In the genomic region with DNA sequence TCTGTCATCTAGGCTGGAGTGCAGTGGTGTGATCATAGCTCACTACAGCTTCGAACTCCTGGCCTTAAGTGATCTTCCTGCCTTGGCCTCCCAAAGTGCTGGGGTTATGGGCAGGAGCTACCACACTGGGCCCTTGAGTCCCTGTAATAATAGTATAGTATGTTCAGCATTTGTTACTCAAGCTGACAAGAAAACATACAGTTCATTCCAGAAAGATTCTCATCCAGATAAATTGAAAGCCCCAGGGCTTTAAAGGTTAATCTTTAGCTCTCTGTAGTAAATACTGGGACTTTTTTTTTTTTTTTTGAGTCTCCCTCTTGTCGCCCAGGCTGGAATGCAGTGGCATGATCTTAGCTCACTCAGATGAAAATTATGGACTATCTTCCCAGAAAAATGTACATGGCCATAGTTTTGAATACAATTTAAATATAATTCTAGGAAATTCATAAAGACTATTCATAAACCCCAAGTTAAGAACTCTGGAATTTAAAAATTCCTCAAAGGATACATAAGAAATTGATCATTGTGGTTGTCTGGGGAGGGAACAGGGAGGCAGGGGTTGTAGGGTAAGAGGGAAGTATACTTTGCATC, we compare ENCODE assay signal across 1 cellular context.
TF ChIP-seq lines count a peak whose summit lies in the region.

No MANE protein-coding gene starts in this region.

TF ChIP-seq in HepG2, 621 proteins besides CTCF, POLR2A, EP300 and RAD21 (continues in another document):
- TF ChIP-seq ZFX (CRISPR knock-in tag; IDR thresholded peaks at IDR 0.05; ENCODE audit: low read depth) (peak; percentile 35; the same call in 1 of the 2 replicates), TARDBP (CRISPR knock-in tag; IDR thresholded peaks at IDR 0.05) (0 out of 2 replicates have a peak, but pooled peaks have one; percentile 34), ZNF33A (CRISPR knock-in tag; IDR thresholded peaks at IDR 0.05; ENCODE audit: borderline replicate concordance) (peak; percentile 68; the same call in 1 of the 2 replicates), SALL1 (CRISPR knock-in tag; IDR thresholded peaks at IDR 0.05) (peak; percentile 27; the same call in 1 of the 2 replicates), NCOA5 (CRISPR knock-in tag; IDR thresholded peaks at IDR 0.05) (no peak), ZNF101 (CRISPR knock-in tag; IDR thresholded peaks at IDR 0.05; ENCODE audit: borderline replicate concordance, low read depth) (no peak), YEATS2 (CRISPR knock-in tag; IDR thresholded peaks at IDR 0.05; ENCODE audit: borderline replicate concordance) (no peak), TEAD3 (CRISPR knock-in tag; optimal IDR thresholded peaks at IDR 0.05; ENCODE audit: borderline replicate concordance) (peak; percentile 89), SAP130 (CRISPR knock-in tag; IDR thresholded peaks at IDR 0.05; ENCODE audit: low read depth) (peak; percentile 56), SMARCE1 (IDR thresholded peaks at IDR 0.05; ENCODE audit: borderline replicate concordance) (no peak), ZNF17 (CRISPR knock-in tag; IDR thresholded peaks at IDR 0.05) (no peak), ZNF644 (CRISPR knock-in tag; IDR thresholded peaks at IDR 0.05; ENCODE audit: low read depth) (no peak), FOXM1 (CRISPR knock-in tag; IDR thresholded peaks at IDR 0.05) (no peak), HDAC1 (CRISPR knock-in tag; IDR thresholded peaks at IDR 0.05) (peak; percentile 22; the same call in 1 of the 2 replicates), ZSCAN12 (CRISPR knock-in tag; IDR thresholded peaks at IDR 0.05) (no peak), KLF9 (CRISPR knock-in tag; IDR thresholded peaks at IDR 0.05; ENCODE audit: low read depth) (no peak), SOX13 (IDR thresholded peaks at IDR 0.05) (no peak), SOX13 (CRISPR knock-in tag; conservative IDR thresholded peaks at IDR 0.05 in 1 of 2, IDR thresholded peaks at IDR 0.05 in 1 of 2) (peak in 1 of 2 experiments; percentile 40; a peak in 1 of 4 replicates), ZNF577 (CRISPR knock-in tag; IDR thresholded peaks at IDR 0.05; ENCODE audit: borderline replicate concordance, low read depth) (no peak), CEBPG (CRISPR knock-in tag; IDR thresholded peaks at IDR 0.05) (peak; percentile 32), ZNF816 (CRISPR knock-in tag; IDR thresholded peaks at IDR 0.05; ENCODE audit: borderline replicate concordance) (peak; percentile 53; the same call in 1 of the 2 replicates), ZSCAN20 (CRISPR knock-in tag; IDR thresholded peaks at IDR 0.05; ENCODE audit: borderline replicate concordance) (no peak), KAT8 (CRISPR knock-in tag; IDR thresholded peaks at IDR 0.05) (peak; percentile 45), DNMT1 (CRISPR knock-in tag; IDR thresholded peaks at IDR 0.05) (no peak), ZNF292 (CRISPR knock-in tag; IDR thresholded peaks at IDR 0.05; ENCODE audit: borderline replicate concordance, low read depth) (no peak), NR2F6 (IDR thresholded peaks at IDR 0.05) (peak; percentile 53; the same call in 1 of the 2 replicates), NR2F6 (CRISPR knock-in tag; IDR thresholded peaks at IDR 0.05) (peak; percentile 52), CREB1 (IDR thresholded peaks at IDR 0.05) (no peak), CREB1 (CRISPR knock-in tag; IDR thresholded peaks at IDR 0.05) (peak; percentile 70; the same call in 1 of the 2 replicates)
- TF ChIP-seq, protein P1, sequence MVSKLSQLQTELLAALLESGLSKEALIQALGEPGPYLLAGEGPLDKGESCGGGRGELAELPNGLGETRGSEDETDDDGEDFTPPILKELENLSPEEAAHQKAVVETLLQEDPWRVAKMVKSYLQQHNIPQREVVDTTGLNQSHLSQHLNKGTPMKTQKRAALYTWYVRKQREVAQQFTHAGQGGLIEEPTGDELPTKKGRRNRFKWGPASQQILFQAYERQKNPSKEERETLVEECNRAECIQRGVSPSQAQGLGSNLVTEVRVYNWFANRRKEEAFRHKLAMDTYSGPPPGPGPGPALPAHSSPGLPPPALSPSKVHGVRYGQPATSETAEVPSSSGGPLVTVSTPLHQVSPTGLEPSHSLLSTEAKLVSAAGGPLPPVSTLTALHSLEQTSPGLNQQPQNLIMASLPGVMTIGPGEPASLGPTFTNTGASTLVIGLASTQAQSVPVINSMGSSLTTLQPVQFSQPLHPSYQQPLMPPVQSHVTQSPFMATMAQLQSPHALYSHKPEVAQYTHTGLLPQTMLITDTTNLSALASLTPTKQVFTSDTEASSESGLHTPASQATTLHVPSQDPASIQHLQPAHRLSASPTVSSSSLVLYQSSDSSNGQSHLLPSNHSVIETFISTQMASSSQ (IDR thresholded peaks at IDR 0.05; ENCODE audit: low read depth) = peak; percentile 71
- TF ChIP-seq, protein P1 (CRISPR knock-in tag; IDR thresholded peaks at IDR 0.05; ENCODE audit: borderline replicate concordance) = peak; percentile 73; the same call in 1 of the 2 replicates
- TF ChIP-seq, protein P2, sequence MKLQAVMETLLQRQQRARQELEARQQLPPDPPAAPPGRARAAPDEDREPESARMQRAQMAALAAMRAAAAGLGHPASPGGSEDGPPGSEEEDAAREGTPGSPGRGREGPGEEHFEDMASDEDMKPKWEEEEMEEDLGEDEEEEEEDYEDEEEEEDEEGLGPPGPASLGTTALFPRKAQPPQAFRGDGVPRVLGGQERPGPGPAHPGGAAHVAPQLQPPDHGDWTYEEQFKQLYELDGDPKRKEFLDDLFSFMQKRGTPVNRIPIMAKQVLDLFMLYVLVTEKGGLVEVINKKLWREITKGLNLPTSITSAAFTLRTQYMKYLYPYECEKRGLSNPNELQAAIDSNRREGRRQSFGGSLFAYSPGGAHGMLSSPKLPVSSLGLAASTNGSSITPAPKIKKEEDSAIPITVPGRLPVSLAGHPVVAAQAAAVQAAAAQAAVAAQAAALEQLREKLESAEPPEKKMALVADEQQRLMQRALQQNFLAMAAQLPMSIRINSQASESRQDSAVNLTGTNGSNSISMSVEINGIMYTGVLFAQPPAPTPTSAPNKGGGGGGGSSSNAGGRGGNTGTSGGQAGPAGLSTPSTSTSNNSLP (IDR thresholded peaks at IDR 0.05; ENCODE audit: low read depth, low read length) = peak; percentile 71; the same call in 1 of the 2 replicates
- TF ChIP-seq, protein P3, sequence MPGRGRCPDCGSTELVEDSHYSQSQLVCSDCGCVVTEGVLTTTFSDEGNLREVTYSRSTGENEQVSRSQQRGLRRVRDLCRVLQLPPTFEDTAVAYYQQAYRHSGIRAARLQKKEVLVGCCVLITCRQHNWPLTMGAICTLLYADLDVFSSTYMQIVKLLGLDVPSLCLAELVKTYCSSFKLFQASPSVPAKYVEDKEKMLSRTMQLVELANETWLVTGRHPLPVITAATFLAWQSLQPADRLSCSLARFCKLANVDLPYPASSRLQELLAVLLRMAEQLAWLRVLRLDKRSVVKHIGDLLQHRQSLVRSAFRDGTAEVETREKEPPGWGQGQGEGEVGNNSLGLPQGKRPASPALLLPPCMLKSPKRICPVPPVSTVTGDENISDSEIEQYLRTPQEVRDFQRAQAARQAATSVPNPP (CRISPR knock-in tag; IDR thresholded peaks at IDR 0.05) = no peak
- TF ChIP-seq, protein P4, sequence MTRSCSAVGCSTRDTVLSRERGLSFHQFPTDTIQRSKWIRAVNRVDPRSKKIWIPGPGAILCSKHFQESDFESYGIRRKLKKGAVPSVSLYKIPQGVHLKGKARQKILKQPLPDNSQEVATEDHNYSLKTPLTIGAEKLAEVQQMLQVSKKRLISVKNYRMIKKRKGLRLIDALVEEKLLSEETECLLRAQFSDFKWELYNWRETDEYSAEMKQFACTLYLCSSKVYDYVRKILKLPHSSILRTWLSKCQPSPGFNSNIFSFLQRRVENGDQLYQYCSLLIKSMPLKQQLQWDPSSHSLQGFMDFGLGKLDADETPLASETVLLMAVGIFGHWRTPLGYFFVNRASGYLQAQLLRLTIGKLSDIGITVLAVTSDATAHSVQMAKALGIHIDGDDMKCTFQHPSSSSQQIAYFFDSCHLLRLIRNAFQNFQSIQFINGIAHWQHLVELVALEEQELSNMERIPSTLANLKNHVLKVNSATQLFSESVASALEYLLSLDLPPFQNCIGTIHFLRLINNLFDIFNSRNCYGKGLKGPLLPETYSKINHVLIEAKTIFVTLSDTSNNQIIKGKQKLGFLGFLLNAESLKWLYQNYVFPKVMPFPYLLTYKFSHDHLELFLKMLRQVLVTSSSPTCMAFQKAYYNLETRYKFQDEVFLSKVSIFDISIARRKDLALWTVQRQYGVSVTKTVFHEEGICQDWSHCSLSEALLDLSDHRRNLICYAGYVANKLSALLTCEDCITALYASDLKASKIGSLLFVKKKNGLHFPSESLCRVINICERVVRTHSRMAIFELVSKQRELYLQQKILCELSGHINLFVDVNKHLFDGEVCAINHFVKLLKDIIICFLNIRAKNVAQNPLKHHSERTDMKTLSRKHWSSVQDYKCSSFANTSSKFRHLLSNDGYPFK (CRISPR knock-in tag; IDR thresholded peaks at IDR 0.05; ENCODE audit: borderline replicate concordance) = no peak
- TF ChIP-seq, protein P5, sequence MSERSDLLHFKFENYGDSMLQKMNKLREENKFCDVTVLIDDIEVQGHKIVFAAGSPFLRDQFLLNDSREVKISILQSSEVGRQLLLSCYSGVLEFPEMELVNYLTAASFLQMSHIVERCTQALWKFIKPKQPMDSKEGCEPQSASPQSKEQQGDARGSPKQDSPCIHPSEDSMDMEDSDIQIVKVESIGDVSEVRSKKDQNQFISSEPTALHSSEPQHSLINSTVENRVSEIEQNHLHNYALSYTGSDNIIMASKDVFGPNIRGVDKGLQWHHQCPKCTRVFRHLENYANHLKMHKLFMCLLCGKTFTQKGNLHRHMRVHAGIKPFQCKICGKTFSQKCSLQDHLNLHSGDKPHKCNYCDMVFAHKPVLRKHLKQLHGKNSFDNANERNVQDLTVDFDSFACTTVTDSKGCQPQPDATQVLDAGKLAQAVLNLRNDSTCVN (CRISPR knock-in tag; IDR thresholded peaks at IDR 0.05; ENCODE audit: borderline replicate concordance) = peak; percentile 62
- TF ChIP-seq, protein P6, sequence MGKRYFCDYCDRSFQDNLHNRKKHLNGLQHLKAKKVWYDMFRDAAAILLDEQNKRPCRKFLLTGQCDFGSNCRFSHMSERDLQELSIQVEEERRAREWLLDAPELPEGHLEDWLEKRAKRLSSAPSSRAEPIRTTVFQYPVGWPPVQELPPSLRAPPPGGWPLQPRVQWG (CRISPR knock-in tag; IDR thresholded peaks at IDR 0.05; ENCODE audit: borderline replicate concordance, low read depth) = no peak
- TF ChIP-seq, protein P7, sequence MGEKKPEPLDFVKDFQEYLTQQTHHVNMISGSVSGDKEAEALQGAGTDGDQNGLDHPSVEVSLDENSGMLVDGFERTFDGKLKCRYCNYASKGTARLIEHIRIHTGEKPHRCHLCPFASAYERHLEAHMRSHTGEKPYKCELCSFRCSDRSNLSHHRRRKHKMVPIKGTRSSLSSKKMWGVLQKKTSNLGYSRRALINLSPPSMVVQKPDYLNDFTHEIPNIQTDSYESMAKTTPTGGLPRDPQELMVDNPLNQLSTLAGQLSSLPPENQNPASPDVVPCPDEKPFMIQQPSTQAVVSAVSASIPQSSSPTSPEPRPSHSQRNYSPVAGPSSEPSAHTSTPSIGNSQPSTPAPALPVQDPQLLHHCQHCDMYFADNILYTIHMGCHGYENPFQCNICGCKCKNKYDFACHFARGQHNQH (CRISPR knock-in tag; IDR thresholded peaks at IDR 0.05) = peak; percentile 28; the same call in 1 of the 2 replicates
- TF ChIP-seq, protein P8, sequence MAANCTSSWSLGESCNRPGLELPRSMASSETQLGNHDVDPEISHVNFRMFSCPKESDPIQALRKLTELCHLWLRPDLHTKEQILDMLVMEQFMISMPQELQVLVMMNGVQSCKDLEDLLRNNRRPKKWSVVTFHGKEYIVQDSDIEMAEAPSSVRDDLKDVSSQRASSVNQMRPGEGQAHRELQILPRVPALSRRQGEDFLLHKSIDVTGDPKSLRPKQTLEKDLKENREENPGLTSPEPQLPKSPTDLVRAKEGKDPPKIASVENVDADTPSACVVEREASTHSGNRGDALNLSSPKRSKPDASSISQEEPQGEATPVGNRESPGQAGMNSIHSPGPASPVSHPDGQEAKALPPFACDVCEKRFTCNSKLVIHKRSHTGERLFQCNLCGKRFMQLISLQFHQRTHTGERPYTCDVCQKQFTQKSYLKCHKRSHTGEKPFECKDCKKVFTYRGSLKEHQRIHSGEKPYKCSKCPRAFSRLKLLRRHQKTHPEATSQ (CRISPR knock-in tag; IDR thresholded peaks at IDR 0.05; ENCODE audit: borderline replicate concordance) = no peak
- TF ChIP-seq, protein P9, sequence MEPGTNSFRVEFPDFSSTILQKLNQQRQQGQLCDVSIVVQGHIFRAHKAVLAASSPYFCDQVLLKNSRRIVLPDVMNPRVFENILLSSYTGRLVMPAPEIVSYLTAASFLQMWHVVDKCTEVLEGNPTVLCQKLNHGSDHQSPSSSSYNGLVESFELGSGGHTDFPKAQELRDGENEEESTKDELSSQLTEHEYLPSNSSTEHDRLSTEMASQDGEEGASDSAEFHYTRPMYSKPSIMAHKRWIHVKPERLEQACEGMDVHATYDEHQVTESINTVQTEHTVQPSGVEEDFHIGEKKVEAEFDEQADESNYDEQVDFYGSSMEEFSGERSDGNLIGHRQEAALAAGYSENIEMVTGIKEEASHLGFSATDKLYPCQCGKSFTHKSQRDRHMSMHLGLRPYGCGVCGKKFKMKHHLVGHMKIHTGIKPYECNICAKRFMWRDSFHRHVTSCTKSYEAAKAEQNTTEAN (CRISPR knock-in tag; conservative IDR thresholded peaks at IDR 0.05) = no peak
- TF ChIP-seq, protein P10, sequence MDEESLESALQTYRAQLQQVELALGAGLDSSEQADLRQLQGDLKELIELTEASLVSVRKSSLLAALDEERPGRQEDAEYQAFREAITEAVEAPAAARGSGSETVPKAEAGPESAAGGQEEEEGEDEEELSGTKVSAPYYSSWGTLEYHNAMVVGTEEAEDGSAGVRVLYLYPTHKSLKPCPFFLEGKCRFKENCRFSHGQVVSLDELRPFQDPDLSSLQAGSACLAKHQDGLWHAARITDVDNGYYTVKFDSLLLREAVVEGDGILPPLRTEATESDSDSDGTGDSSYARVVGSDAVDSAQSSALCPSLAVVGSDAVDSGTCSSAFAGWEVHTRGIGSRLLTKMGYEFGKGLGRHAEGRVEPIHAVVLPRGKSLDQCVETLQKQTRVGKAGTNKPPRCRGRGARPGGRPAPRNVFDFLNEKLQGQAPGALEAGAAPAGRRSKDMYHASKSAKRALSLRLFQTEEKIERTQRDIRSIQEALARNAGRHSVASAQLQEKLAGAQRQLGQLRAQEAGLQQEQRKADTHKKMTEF (CRISPR knock-in tag; IDR thresholded peaks at IDR 0.05) = 0 out of 2 replicates have a peak, but pooled peaks have one; percentile 48
- TF ChIP-seq, protein P11, sequence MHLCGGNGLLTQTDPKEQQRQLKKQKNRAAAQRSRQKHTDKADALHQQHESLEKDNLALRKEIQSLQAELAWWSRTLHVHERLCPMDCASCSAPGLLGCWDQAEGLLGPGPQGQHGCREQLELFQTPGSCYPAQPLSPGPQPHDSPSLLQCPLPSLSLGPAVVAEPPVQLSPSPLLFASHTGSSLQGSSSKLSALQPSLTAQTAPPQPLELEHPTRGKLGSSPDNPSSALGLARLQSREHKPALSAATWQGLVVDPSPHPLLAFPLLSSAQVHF (CRISPR knock-in tag; IDR thresholded peaks at IDR 0.05) = no peak
